Comparison of ENCODE assay signal across 1 cellular context in the genomic region with DNA sequence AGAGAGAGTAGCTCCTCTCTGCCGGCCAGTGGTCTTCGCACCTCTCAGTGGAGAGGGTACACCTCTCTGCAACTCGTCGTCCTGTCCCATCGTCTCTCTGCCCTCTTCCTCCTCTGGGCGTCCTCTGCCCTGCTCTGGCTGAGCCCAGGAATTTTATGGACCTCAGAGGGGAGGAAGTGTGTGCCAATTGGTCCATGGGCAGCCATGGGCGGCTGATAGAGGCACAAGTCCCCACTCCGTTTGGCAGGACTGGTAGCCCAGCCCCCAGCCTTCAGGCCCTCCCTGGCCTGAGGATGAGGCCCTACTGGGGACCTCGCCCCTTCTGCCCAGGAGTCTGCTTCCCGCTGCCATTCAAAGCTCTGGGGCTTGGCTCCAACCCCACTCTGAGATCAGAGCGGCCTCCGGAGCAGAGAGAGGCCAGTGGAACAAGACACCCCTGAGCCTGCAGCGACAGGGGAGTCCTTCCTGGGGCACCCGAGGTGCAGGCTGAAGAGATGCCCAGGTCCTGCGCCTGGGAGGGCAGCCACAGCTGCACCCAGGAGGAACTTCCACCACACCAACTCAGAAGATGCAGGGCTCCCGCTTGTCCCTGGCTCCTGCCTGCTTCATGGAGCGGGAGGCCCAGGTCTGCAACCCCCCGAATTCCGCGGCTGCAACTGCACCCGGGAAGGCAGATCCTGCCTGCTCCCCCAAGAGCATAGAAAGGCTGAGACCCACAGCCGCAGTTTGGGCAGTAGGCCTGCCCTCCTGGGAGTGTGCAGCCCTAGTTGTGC.
TF ChIP-seq lines count a peak whose summit lies in the region.

No MANE protein-coding gene starts in this region.

TF ChIP-seq in K562, 482 proteins besides CTCF, POLR2A, EP300 and RAD21 (continued from another document):
- TF ChIP-seq RFX7 (CRISPR knock-in tag; IDR thresholded peaks at IDR 0.05), result no peak
- TF ChIP-seq CBX2 (IDR thresholded peaks at IDR 0.05; ENCODE audit: insufficient read depth, low read length, poor library complexity, severe bottlenecking), result no peak
- TF ChIP-seq ERF (CRISPR knock-in tag; IDR thresholded peaks at IDR 0.05), result no peak
- TF ChIP-seq SP1 (CRISPR knock-in tag; IDR thresholded peaks at IDR 0.05), result no peak
- TF ChIP-seq, protein P1, sequence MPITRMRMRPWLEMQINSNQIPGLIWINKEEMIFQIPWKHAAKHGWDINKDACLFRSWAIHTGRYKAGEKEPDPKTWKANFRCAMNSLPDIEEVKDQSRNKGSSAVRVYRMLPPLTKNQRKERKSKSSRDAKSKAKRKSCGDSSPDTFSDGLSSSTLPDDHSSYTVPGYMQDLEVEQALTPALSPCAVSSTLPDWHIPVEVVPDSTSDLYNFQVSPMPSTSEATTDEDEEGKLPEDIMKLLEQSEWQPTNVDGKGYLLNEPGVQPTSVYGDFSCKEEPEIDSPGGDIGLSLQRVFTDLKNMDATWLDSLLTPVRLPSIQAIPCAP (CRISPR knock-in tag; IDR thresholded peaks at IDR 0.05; ENCODE audit: borderline replicate concordance), result no peak
- TF ChIP-seq, protein P2, sequence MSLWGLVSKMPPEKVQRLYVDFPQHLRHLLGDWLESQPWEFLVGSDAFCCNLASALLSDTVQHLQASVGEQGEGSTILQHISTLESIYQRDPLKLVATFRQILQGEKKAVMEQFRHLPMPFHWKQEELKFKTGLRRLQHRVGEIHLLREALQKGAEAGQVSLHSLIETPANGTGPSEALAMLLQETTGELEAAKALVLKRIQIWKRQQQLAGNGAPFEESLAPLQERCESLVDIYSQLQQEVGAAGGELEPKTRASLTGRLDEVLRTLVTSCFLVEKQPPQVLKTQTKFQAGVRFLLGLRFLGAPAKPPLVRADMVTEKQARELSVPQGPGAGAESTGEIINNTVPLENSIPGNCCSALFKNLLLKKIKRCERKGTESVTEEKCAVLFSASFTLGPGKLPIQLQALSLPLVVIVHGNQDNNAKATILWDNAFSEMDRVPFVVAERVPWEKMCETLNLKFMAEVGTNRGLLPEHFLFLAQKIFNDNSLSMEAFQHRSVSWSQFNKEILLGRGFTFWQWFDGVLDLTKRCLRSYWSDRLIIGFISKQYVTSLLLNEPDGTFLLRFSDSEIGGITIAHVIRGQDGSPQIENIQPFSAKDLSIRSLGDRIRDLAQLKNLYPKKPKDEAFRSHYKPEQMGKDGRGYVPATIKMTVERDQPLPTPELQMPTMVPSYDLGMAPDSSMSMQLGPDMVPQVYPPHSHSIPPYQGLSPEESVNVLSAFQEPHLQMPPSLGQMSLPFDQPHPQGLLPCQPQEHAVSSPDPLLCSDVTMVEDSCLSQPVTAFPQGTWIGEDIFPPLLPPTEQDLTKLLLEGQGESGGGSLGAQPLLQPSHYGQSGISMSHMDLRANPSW (CRISPR knock-in tag; IDR thresholded peaks at IDR 0.05), result no peak
- TF ChIP-seq NCOR1 (IDR thresholded peaks at IDR 0.05), result no peak
- TF ChIP-seq RBM25 (IDR thresholded peaks at IDR 0.05; ENCODE audit: low read depth, low read length, severe bottlenecking), result no peak
- TF ChIP-seq TEAD4 (IDR thresholded peaks at IDR 0.05; ENCODE audit: low read length), result no peak
- no peak for TF ChIP-seq TEAD4 (CRISPR knock-in tag; IDR thresholded peaks at IDR 0.05; ENCODE audit: borderline replicate concordance)
- no peak for TF ChIP-seq ZNF23 (CRISPR knock-in tag; IDR thresholded peaks at IDR 0.05)
- TF ChIP-seq, protein P3, sequence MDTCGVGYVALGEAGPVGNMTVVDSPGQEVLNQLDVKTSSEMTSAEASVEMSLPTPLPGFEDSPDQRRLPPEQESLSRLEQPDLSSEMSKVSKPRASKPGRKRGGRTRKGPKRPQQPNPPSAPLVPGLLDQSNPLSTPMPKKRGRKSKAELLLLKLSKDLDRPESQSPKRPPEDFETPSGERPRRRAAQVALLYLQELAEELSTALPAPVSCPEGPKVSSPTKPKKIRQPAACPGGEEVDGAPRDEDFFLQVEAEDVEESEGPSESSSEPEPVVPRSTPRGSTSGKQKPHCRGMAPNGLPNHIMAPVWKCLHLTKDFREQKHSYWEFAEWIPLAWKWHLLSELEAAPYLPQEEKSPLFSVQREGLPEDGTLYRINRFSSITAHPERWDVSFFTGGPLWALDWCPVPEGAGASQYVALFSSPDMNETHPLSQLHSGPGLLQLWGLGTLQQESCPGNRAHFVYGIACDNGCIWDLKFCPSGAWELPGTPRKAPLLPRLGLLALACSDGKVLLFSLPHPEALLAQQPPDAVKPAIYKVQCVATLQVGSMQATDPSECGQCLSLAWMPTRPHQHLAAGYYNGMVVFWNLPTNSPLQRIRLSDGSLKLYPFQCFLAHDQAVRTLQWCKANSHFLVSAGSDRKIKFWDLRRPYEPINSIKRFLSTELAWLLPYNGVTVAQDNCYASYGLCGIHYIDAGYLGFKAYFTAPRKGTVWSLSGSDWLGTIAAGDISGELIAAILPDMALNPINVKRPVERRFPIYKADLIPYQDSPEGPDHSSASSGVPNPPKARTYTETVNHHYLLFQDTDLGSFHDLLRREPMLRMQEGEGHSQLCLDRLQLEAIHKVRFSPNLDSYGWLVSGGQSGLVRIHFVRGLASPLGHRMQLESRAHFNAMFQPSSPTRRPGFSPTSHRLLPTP (IDR thresholded peaks at IDR 0.05; ENCODE audit: borderline replicate concordance, extremely low read depth, insufficient read length), result no peak
- no peak for TF ChIP-seq MBD2 (IDR thresholded peaks at IDR 0.05; ENCODE audit: borderline replicate concordance, low read depth)
- TF ChIP-seq CSDE1 (IDR thresholded peaks at IDR 0.05), result no peak
- no peak for TF ChIP-seq NRF1 (conservative IDR thresholded peaks at IDR 0.05 in 1 of 2, IDR thresholded peaks at IDR 0.05 in 1 of 2)
